Comparison of ENCODE assay signal across 21 cellular contexts in genomic region chr6:17268114-17268513, GRCh38. TPM values are rescaled to one million over a fixed set of nuclear protein-coding genes. Genes with fewer than 3 reads are reported as not detected.
DNase-seq lines count a peak whose midpoint lies in the region; ATAC-seq, FAIRE-seq and TF ChIP-seq lines count a peak whose summit lies in the region.
"Had no signal": no experiment of that assay in that cellular context is flagged by ENCODE, and none has a peak within 500 bp of the region (broad histone marks: within the 10 kb centered on the region; RNA-seq: fewer than 3 reads in every experiment).

No MANE protein-coding gene starts in this region.

- H2AFZ ChIP-seq in HepG2 (ENCODE audit: low read length): no peak overlapping the region

- FAIRE-seq in HTR-8/SVneo (lab: Jason Lieb, UNC): peak; percentile 68
- no peak for FAIRE-seq in HepG2 (lab: Jason Lieb, UNC)
- FAIRE-seq: A549, H1 had no signal

- BruUV-seq in HepG2 (replicated peaks; lab: Mats Ljungman, UMichigan): no TSS peak

- H3K4me3 ChIP-seq in astrocyte of the cerebellum (ENCODE audit: low read depth, low read length): no peak overlapping the region
- no peak overlapping the region for H3K4me3 ChIP-seq in HepG2 (replicated peaks in 1 of 3; ENCODE audit: insufficient read depth in 1 of 3, low read depth in 2 of 3, low read length in 3 of 3)
- H3K4me3 ChIP-seq: A549 had no signal

- POLR2A ChIA-PET in HepG2 (lab: Yijun Ruan, JAX): no interaction called here

- intact Hi-C loops in HepG2 (cut with micrococcal nuclease; ENCODE audit: unreplicated experiment): no loop called here
- intact Hi-C loops in activated CD4-positive, alpha-beta T cell treated with anti-CD3 and anti-CD28 coated beads, Interleukin-2, amount 10 ng/mL, durations not matched to agents 24 days and 14 days (cut with micrococcal nuclease): no loop called here

- H4K20me1 ChIP-seq in HepG2 (ENCODE audit: insufficient read depth, low read length): no peaks in the 10 kb centered on the region

- H3K4me1 Mint-ChIP-seq in activated CD4-positive, alpha-beta T cell treated with anti-CD3 and anti-CD28 coated beads, Interleukin-2, amount 10 ng/mL, durations not matched to agents 24 days and 14 days: no peaks in the 10 kb centered on the region
- H3K4me1 Mint-ChIP-seq: IgD-negative memory B cell had no signal

- TF ChIP-seq CTCF in astrocyte of the cerebellum (IDR thresholded peaks at IDR 0.05; ENCODE audit: low read depth, low read length, missing control alignments) (no peak), foreskin keratinocyte (conservative IDR thresholded peaks at IDR 0.05) (no peak), HepG2 (CRISPR knock-in tag; IDR thresholded peaks at IDR 0.05) (no peak)

- H3K27me3 Mint-ChIP-seq in activated CD4-positive, alpha-beta T cell treated with anti-CD3 and anti-CD28 coated beads, Interleukin-2, amount 10 ng/mL, durations not matched to agents 24 days and 14 days: peaks cover 1% of the 10 kb centered on the region
- H3K27me3 Mint-ChIP-seq: IgD-negative memory B cell had no signal

- DNase-seq in Daoy (ENCODE audit: low read depth): peak; percentile 31
- peak; percentile 39 for DNase-seq in HTR-8/SVneo (ENCODE audit: insufficient read length, low spot score)
- DNase-seq in astrocyte of the cerebellum (ENCODE audit: low read depth): peak; percentile 54
- DNase-seq in foreskin keratinocyte: peak in 1 of 2 donors; percentile 51
- no peak for DNase-seq in NCI-H128 (lab: John Stamatoyannopoulos, UW; ENCODE audit: unreplicated experiment)
- DNase-seq in HepG2 (ENCODE audit: low spot score): no peak
- no peak for DNase-seq in activated CD4-positive, alpha-beta T cell treated with anti-CD3 and anti-CD28 coated beads, Interleukin-2, amount 10 ng/mL, durations not matched to agents 24 days and 14 days
- DNase-seq: DMS79, GF-D8, NCI-H1048, NCI-H1694, NCI-H2107, NCI-H446, NCI-H748 treated with DMSO at 0.1 percent for 48 hours, SIG-M5, SW 1271 had no signal

- H3K9me3 ChIP-seq in HepG2 (ENCODE audit: low read length): no peaks in the 10 kb centered on the region
- H3K9me3 ChIP-seq: A549 had no signal

- no peaks in the 10 kb centered on the region for H3K36me3 Mint-ChIP-seq in activated CD4-positive, alpha-beta T cell treated with anti-CD3 and anti-CD28 coated beads, Interleukin-2, amount 10 ng/mL, durations not matched to agents 24 days and 14 days (ENCODE audit: low read depth)
- H3K36me3 Mint-ChIP-seq: IgD-negative memory B cell had no signal

- H3K4me3 Mint-ChIP-seq in activated CD4-positive, alpha-beta T cell treated with anti-CD3 and anti-CD28 coated beads, Interleukin-2, amount 10 ng/mL, durations not matched to agents 24 days and 14 days: no peak overlapping the region
- H3K4me3 Mint-ChIP-seq: IgD-negative memory B cell had no signal

- no peaks in the 10 kb centered on the region for H3K36me3 ChIP-seq in HepG2 (replicated peaks in 1 of 2; ENCODE audit: control insufficient read depth in 1 of 2, insufficient read depth in 2 of 2, low read length in 2 of 2)

- no peak overlapping the region for H3K4me2 ChIP-seq in HepG2 (ENCODE audit: low read depth, low read length)
- H3K4me2 ChIP-seq: A549 had no signal

- no peak overlapping the region for H3K27ac ChIP-seq in foreskin keratinocyte
- H3K27ac ChIP-seq in HepG2 (ENCODE audit: extremely low read length, insufficient read depth, low read length): no peak overlapping the region
- H3K27ac ChIP-seq: A549, C4-2B had no signal

- no peak for TF ChIP-seq POLR2A in HepG2 (IDR thresholded peaks at IDR 0.05; ENCODE audit: insufficient read depth in 1 of 2, low read depth in 2 of 2, low read length in 2 of 2)

- H3K9me3 Mint-ChIP-seq in activated CD4-positive, alpha-beta T cell treated with anti-CD3 and anti-CD28 coated beads, Interleukin-2, amount 10 ng/mL, durations not matched to agents 24 days and 14 days: no peaks in the 10 kb centered on the region

- no peak overlapping the region for H3K27ac Mint-ChIP-seq in activated CD4-positive, alpha-beta T cell treated with anti-CD3 and anti-CD28 coated beads, Interleukin-2, amount 10 ng/mL, durations not matched to agents 24 days and 14 days
- H3K27ac Mint-ChIP-seq: IgD-negative memory B cell had no signal

- no peak overlapping the region for H3K9ac ChIP-seq in HepG2 (ENCODE audit: insufficient read depth, low read depth, low read length)

- no peaks in the 10 kb centered on the region for H3K79me2 ChIP-seq in HepG2 (ENCODE audit: insufficient read depth, low read length)

- TF ChIP-seq RAD21 in HepG2 (CRISPR knock-in tag; IDR thresholded peaks at IDR 0.05): no peak

- no peaks in the 10 kb centered on the region for H3K4me1 ChIP-seq in foreskin keratinocyte
- H3K4me1 ChIP-seq in HepG2 (ENCODE audit: insufficient read depth, low read length): peaks cover 11% of the 10 kb centered on the region
- H3K4me1 ChIP-seq: A549 had no signal

- no peaks in the 10 kb centered on the region for H3K27me3 ChIP-seq in foreskin keratinocyte
- no peaks in the 10 kb centered on the region for H3K27me3 ChIP-seq in HepG2 (ENCODE audit: control insufficient read depth in 1 of 2, insufficient read depth in 2 of 2, low read length in 2 of 2)

- in situ Hi-C loops in astrocyte of the cerebellum (cut with HindIII; ENCODE audit: low sequenced_read_pairs): no loop called here
- in situ Hi-C loops in HepG2 (cut with HindIII; ENCODE audit: extremely low pct_ligation_motif_present, low pct_unique_long_range_greater_than_20kb): no loop called here

- TF ChIP-seq EP300 in HepG2 (IDR thresholded peaks at IDR 0.05; ENCODE audit: low read depth in 2 of 2, low read length in 2 of 2) (no peak), HepG2 (CRISPR knock-in tag; IDR thresholded peaks at IDR 0.05; ENCODE audit: borderline replicate concordance) (no peak)

- CTCF ChIA-PET in HepG2 (lab: Yijun Ruan, JAX; ENCODE audit: low intra/inter-chr PET ratio, low total read pairs): no interaction called here

- 26% methylated on average over 6 of the region's 6 CpGs for WGBS in HepG2 (ENCODE audit: low lambda C conversion rate)

- ATAC-seq in foreskin keratinocyte (peak; percentile 18), HepG2 (no peak), GM18498 (IDR thresholded peaks at IDR 0.05; ENCODE audit: unreplicated experiment) (no peak)
- ATAC-seq: A549 had no signal

TF ChIP-seq in HepG2, 621 proteins besides CTCF, POLR2A, EP300 and RAD21 (continues in another document):
- TF ChIP-seq RNF219 (CRISPR knock-in tag; IDR thresholded peaks at IDR 0.05): no peak

RNA-seq across cellular contexts. Expression of gene RBM24, which starts 13.0 kb away (rescaled TPM):
- total RNA-seq in Daoy (2014; rRNA removed; shearing (Covaris generic)): 7.9 and 12.5 TPM in 2 replicates
- total RNA-seq in foreskin keratinocyte (0.92 and 1.4 TPM in 2 replicates), HepG2 (2016; rRNA removed; fragmentation: Illumina TruSeq; extraction: Trizol) (1.2 and 1.5 TPM in 2 replicates)
- polyA plus RNA-seq in foreskin keratinocyte (0.46 and 0.86 TPM in 2 replicates), HepG2 (2011; rRNA removed) (14.2 and 17.4 TPM in 2 replicates)
- 0.30 and 0.62 TPM in 2 replicates for total RNA-seq in HepG2 (2016; cell fraction: cytosol; rRNA removed; fragmentation: Illumina TruSeq; extraction: Trizol; ENCODE audit: low read depth)
- 0.76 and 0.89 TPM in 2 replicates for total RNA-seq in HepG2 (2016; cell fraction: insoluble cytoplasmic fraction; rRNA removed; fragmentation: Illumina TruSeq; extraction: Trizol)
- total RNA-seq in HepG2 (2016; cell fraction: membrane; rRNA removed; fragmentation: Illumina TruSeq; extraction: Trizol): 1.2 and 2.2 TPM in 2 replicates
- 0.81 and 1.2 TPM in 2 replicates for total RNA-seq in HepG2 (2016; cell fraction: nucleus; rRNA removed; fragmentation: Illumina TruSeq; extraction: Trizol)
- 10.7 and 12.6 TPM in 2 replicates for polyA plus RNA-seq in HepG2 (2011; cell fraction: cytosol; rRNA removed)
- 12.0 and 16.2 TPM in 2 replicates for polyA plus RNA-seq in HepG2 (2011; cell fraction: nucleus; rRNA removed)
- 15.9 and 21.5 TPM in 2 replicates for polyA plus RNA-seq in HepG2 (2012)
- polyA plus RNA-seq in HepG2 (2016; cell fraction: cytosol; fragmentation: Illumina TruSeq; extraction: Trizol; ENCODE audit: low read depth): 0.70 and 0.95 TPM in 2 replicates
- 1.8 and 1.9 TPM in 2 replicates for polyA plus RNA-seq in HepG2 (2016; cell fraction: insoluble cytoplasmic fraction; fragmentation: Illumina TruSeq; extraction: Trizol; ENCODE audit: low read depth)
- polyA plus RNA-seq in HepG2 (2016; cell fraction: membrane; fragmentation: Illumina TruSeq; extraction: Trizol; ENCODE audit: low read depth): 1.3 and 1.5 TPM in 2 replicates
- polyA plus RNA-seq in HepG2 (2016; cell fraction: nucleus; fragmentation: Illumina TruSeq; extraction: Trizol; ENCODE audit: insufficient read depth, low read depth): 1.8 and 2.1 TPM in 2 replicates
- 54.9 TPM in 1 of 2 replicates, not detected in the other for polyA minus RNA-seq in HepG2 (2011; rRNA and poly(A)+ RNA removed; ENCODE audit: low replicate concordance)
- 18.0 and 21.3 TPM in 2 replicates for polyA minus RNA-seq in HepG2 (2011; cell fraction: cytosol; rRNA and poly(A)+ RNA removed)
- 6.8 and 8.3 TPM in 2 replicates for polyA minus RNA-seq in HepG2 (2011; cell fraction: nucleus; rRNA and poly(A)+ RNA removed)
- total RNA-seq in activated CD4-positive, alpha-beta T cell treated with anti-CD3 and anti-CD28 coated beads, Interleukin-2, amount 10 ng/mL, durations not matched to agents 24 days and 14 days: not detected in 2 replicates
- polyA plus RNA-seq: IgD-negative memory B cell had no signal

Comparison
In these comparisons a context has a peak if more than half of its experiments do, and no peak if none do; other contexts are left out.
1. DNase-seq: peak in Daoy (single experiment), HTR-8/SVneo (single experiment) and astrocyte of the cerebellum (single experiment); none in NCI-H128 (single experiment), HepG2 (single experiment) and activated CD4-positive, alpha-beta T cell treated with anti-CD3 and anti-CD28 coated beads, Interleukin-2, amount 10 ng/mL, durations not matched to agents 24 days and 14 days (single experiment).